In the genomic region with DNA sequence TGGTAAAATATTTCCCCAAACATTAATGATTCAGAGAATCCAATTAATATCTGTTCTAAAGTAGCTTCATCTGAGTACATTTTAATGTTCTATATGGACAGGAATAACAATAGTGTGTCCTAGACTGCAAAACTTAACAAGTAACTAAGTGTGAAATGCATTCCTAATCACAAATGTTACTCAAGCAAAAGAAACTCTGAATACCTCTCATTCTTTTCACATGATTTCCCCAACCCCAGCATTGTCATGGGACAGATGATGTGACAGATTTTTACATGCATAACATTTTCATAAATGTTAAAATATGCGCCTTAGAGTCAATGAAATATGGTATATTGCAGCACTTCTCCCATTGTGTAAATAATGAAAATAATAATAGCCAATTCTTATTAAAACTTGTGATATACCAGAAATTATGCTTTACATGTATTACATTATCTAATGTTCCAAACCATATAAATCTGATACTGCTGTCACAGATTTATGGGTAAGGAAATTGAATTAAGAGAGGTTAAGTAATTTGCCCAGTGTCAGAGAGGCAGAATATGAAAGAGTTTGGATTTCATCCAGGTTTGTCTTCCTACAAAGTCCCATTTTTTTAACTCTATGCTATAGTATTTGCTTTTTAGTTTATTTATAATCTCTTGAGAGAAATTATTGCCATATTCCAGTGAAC, we compare ENCODE assay signal across 27 cellular contexts.
DNase-seq lines count a peak whose midpoint lies in the region; ATAC-seq, FAIRE-seq and TF ChIP-seq lines count a peak whose summit lies in the region.
"Had no signal": no experiment of that assay in that cellular context is flagged by ENCODE, and none has a peak within 500 bp of the region (broad histone marks: within the 10 kb centered on the region; RNA-seq: fewer than 3 reads in every experiment).

No MANE protein-coding gene starts in this region.

- H3K4me3 ChIP-seq in A673 (ENCODE audit: low read depth, low read length, poor library complexity, severe bottlenecking), result no peak overlapping the region
- H3K4me3 ChIP-seq: cardiac muscle cell, left lung, Peyer's patch had no signal

- POLR2A ChIA-PET in A673 (lab: Charles Lee; ENCODE audit: low non-redundant PET), result no interaction called here

- H3K9me3 ChIP-seq in A673 (ENCODE audit: low read depth, low read length, poor library complexity, severe bottlenecking), result no peaks in the 10 kb centered on the region
- H3K9me3 ChIP-seq: BE2C, left lung, Peyer's patch had no signal

- no peak overlapping the region for H3K27ac ChIP-seq in A673 (ENCODE audit: low read depth, low read length, poor library complexity, severe bottlenecking)
- H3K27ac ChIP-seq: cardiac muscle cell, left lung, Peyer's patch had no signal

- FAIRE-seq in frontal cortex (lab: Jason Lieb, UNC), result peak; percentile 6
- FAIRE-seq: H1 had no signal

- no peaks in the 10 kb centered on the region for H3K27me3 ChIP-seq in A673 (replicated peaks; ENCODE audit: insufficient read depth, low read depth, low read length, poor library complexity)
- H3K27me3 ChIP-seq: BE2C, cardiac muscle cell, left lung, Peyer's patch had no signal

- no peak for TF ChIP-seq CTCF in A673 (conservative IDR thresholded peaks at IDR 0.05; ENCODE audit: low read depth, low read length)

- no peaks in the 10 kb centered on the region for H3K36me3 ChIP-seq in A673 (ENCODE audit: insufficient read depth, low read length, poor library complexity, severe bottlenecking)
- H3K36me3 ChIP-seq: BE2C, cardiac muscle cell, left lung, Peyer's patch had no signal

- DNase-seq in A673 (ENCODE audit: low spot score) (peak; percentile 52), NCI-H1694 (lab: John Stamatoyannopoulos, UW) (peak; percentile 4), astrocyte of the hippocampus (ENCODE audit: low read depth, low spot score) (peak; percentile 43), frontal cortex (ENCODE audit: low spot score in 2 of 2) (no peak), epidermal melanocyte (ENCODE audit: insufficient read length, low spot score) (no peak), pons (ENCODE audit: low spot score) (no peak)
- DNase-seq in activated effector memory CD4-positive, alpha-beta T cell treated with Interleukin-2 at 50 U/mL for 16 hours, result no peak
- DNase-seq: activated CD4-positive, CD25-positive, alpha-beta regulatory T cell treated with anti-CD3 and anti-CD28 coated beads, Interleukin-2, amount 50 U/mL, for 72 hours; activated CD8-positive, alpha-beta T cell treated with anti-CD3 and anti-CD28 coated beads for 36 hours; activated gamma-delta T cell; activated T-cell treated with anti-CD3 and anti-CD28 coated beads for 4 hours; BE2C; dermis blood vessel endothelial cell; DMS53; GF-D8; left lung; MV-4-11; naive thymus-derived CD4-positive, alpha-beta T cell; NCI-H2029; NCI-H446; Peyer's patch; retina; SIG-M5 had no signal

- no TSS peak for BruUV-seq in A673 (replicated peaks; lab: Mats Ljungman, UMichigan)

- intact Hi-C loops in A673 (cut with micrococcal nuclease; ENCODE audit: unreplicated experiment), result no loop called here

- no peak for ATAC-seq in HG03460 (IDR thresholded peaks at IDR 0.05; ENCODE audit: unreplicated experiment)
- ATAC-seq: activated CD8-positive, alpha-beta T cell treated with anti-CD3 and anti-CD28 coated beads for 36 hours; left lung; naive thymus-derived CD4-positive, alpha-beta T cell; stimulated activated effector memory CD8-positive, alpha-beta T cell treated with anti-CD3 and anti-CD28 coated beads, Interleukin-12 subunit alpha, Interleukin-12 subunit beta, amount 100 ng/mL, for 72 hours had no signal

- CTCF ChIA-PET in A673 (lab: Charles Lee), result no interaction called here

- H3K4me1 ChIP-seq in A673 (ENCODE audit: insufficient read depth, low read length, poor library complexity, severe bottlenecking), result peaks cover 5% of the 10 kb centered on the region
- H3K4me1 ChIP-seq: BE2C, left lung, Peyer's patch had no signal

Comparison
In these comparisons a context has a peak if more than half of its experiments do, and no peak if none do; other contexts are left out.
1. DNase-seq: peak in A673 (single experiment), NCI-H1694 (single experiment) and astrocyte of the hippocampus (single experiment); none in frontal cortex (0 of 2), epidermal melanocyte (single experiment), activated effector memory CD4-positive, alpha-beta T cell treated with Interleukin-2 at 50 U/mL for 16 hours (single experiment) and pons (single experiment).